1 cellular context compared by ENCODE assay signal in genomic region chr17:48002208-48002919, GRCh38.
A peak's percentile ranks its signal among the peaks of the same experiment; 100 is the strongest.
TF ChIP-seq lines count a peak whose summit lies in the region.

No MANE protein-coding gene starts in this region.

TF ChIP-seq in GM12878, 131 proteins besides CTCF, POLR2A, EP300 and RAD21 (continued from another document and continues in another):
- TF ChIP-seq EED (IDR thresholded peaks at IDR 0.05; ENCODE audit: low read depth) (peak; percentile 60; the same call in 1 of the 2 replicates), ZZZ3 (IDR thresholded peaks at IDR 0.05; ENCODE audit: control insufficient read depth, insufficient read length, low read depth) (no peak), TCF7 (IDR thresholded peaks at IDR 0.05; ENCODE audit: borderline replicate concordance) (no peak), STAT1 (conservative IDR thresholded peaks at IDR 0.05) (no peak), IKZF2 (IDR thresholded peaks at IDR 0.05) (peak; percentile 84 to 87), RAD51 (IDR thresholded peaks at IDR 0.05) (no peak), NKRF (conservative IDR thresholded peaks at IDR 0.05) (no peak), MYC (IDR thresholded peaks at IDR 0.05; ENCODE audit: insufficient read depth, insufficient read length, insufficient replicate concordance, low read length, severe bottlenecking) (no peak), KLF5 (IDR thresholded peaks at IDR 0.05; ENCODE audit: partially characterized antibody) (no peak), TAF1 (IDR thresholded peaks at IDR 0.05; ENCODE audit: borderline replicate concordance, low read depth, low read length) (peak; percentile 17; the same call in 1 of the 2 replicates), EGR1 (IDR thresholded peaks at IDR 0.05; ENCODE audit: borderline replicate concordance in 1 of 2, low read depth in 2 of 2, low read length in 2 of 2) (no peak), ZBTB40 (IDR thresholded peaks at IDR 0.05; ENCODE audit: borderline replicate concordance) (no peak), PAX5 (IDR thresholded peaks at IDR 0.05; ENCODE audit: borderline replicate concordance, low read depth, low read length) (peak; percentile 69; the same call in 1 of the 2 replicates), BCL11A (IDR thresholded peaks at IDR 0.05; ENCODE audit: low read depth, low read length) (peak; percentile 46; the same call in 1 of the 2 replicates), FOS (IDR thresholded peaks at IDR 0.05; ENCODE audit: borderline replicate concordance, extremely low read depth, insufficient read length) (no peak), ASH2L (IDR thresholded peaks at IDR 0.05; ENCODE audit: borderline replicate concordance, low read depth) (no peak), SIX5 (IDR thresholded peaks at IDR 0.05; ENCODE audit: low read depth, low read length, severe bottlenecking) (no peak), RELB (IDR thresholded peaks at IDR 0.05; ENCODE audit: low read depth) (peak; percentile 80), PRDM15 (CRISPR knock-in tag; IDR thresholded peaks at IDR 0.05) (no peak), E2F4 (IDR thresholded peaks at IDR 0.05; ENCODE audit: low read depth, low read length) (no peak), SKIL (IDR thresholded peaks at IDR 0.05; ENCODE audit: low read depth, poor library complexity, severe bottlenecking) (peak; percentile 50), NRF1 (conservative IDR thresholded peaks at IDR 0.05; ENCODE audit: low read depth, low read length) (no peak), TCF3 (IDR thresholded peaks at IDR 0.05; ENCODE audit: borderline replicate concordance, insufficient read depth, low read depth, low read length) (no peak), MTA2 (IDR thresholded peaks at IDR 0.05; ENCODE audit: low read depth) (peak; percentile 72; the same call in 1 of the 2 replicates), RB1 (IDR thresholded peaks at IDR 0.05; ENCODE audit: borderline replicate concordance) (no peak), ZNF622 (IDR thresholded peaks at IDR 0.05) (no peak), ZNF384 (IDR thresholded peaks at IDR 0.05; ENCODE audit: borderline replicate concordance, low read depth, low read length) (no peak), ATF2 (IDR thresholded peaks at IDR 0.05; ENCODE audit: low read length) (no peak), NBN (IDR thresholded peaks at IDR 0.05) (peak; percentile 83), NFIC (IDR thresholded peaks at IDR 0.05; ENCODE audit: low read depth, low read length) (peak; percentile 69; the same call in 1 of the 2 replicates), CHD1 (IDR thresholded peaks at IDR 0.05; ENCODE audit: low read depth, low read length) (no peak), BCLAF1 (IDR thresholded peaks at IDR 0.05) (no peak), RUNX3 (IDR thresholded peaks at IDR 0.05; ENCODE audit: low read length) (peak; percentile 63)
